12 cellular contexts compared by ENCODE assay signal in the genomic region with DNA sequence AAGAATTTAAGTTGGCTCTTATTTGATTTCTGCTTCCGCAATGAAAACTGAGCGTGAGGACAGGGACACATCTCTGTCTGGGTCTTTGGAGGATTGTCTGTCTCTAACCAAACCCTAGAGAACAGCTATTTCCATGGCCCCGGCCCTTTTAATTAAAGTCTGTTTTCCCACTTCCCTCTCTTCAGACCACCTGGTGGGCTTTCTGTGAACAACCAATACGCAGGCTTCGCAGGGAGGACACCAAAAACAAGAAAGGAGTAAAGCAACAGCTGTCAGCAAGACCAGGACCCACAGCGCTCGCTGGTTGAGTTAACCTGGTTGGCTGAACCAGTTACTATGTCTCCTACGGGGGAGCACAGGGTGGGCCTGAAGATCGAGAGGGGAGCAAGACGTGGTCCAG.
DNase-seq lines count a peak whose midpoint lies in the region; ATAC-seq, FAIRE-seq and TF ChIP-seq lines count a peak whose summit lies in the region.
"Had no signal": no experiment of that assay in that cellular context is flagged by ENCODE, and none has a peak within 500 bp of the region (broad histone marks: within the 10 kb centered on the region; RNA-seq: fewer than 3 reads in every experiment).

No MANE protein-coding gene starts in this region.

- H3K36me3 ChIP-seq in HepG2 (replicated peaks in 1 of 2; ENCODE audit: control insufficient read depth in 1 of 2, insufficient read depth in 2 of 2, low read length in 2 of 2), result 0 out of 5 replicates have a peak, but pooled peaks cover 0 to 2% of the 10 kb centered on the region in 2 experiments
- no peaks in the 10 kb centered on the region for H3K36me3 ChIP-seq in right lobe of liver
- no peaks in the 10 kb centered on the region for H3K36me3 ChIP-seq in Panc1 (ENCODE audit: control insufficient read depth, insufficient read depth, low read length)
- H3K36me3 ChIP-seq: vagina had no signal

- H3K27ac ChIP-seq in HepG2 (ENCODE audit: extremely low read length, insufficient read depth, low read length), result no peak overlapping the region
- no peak overlapping the region for H3K27ac ChIP-seq in right lobe of liver
- no peak overlapping the region for H3K27ac ChIP-seq in Panc1 (ENCODE audit: low read length)
- H3K27ac ChIP-seq: vagina had no signal

- TF ChIP-seq CTCF in HepG2 (CRISPR knock-in tag; IDR thresholded peaks at IDR 0.05), result no peak
- TF ChIP-seq CTCF in right lobe of liver (IDR thresholded peaks at IDR 0.05), result no peak
- peak; percentile 20; the same call in 1 of the 2 replicates for TF ChIP-seq CTCF in Panc1 (IDR thresholded peaks at IDR 0.05)

- no peaks in the 10 kb centered on the region for H3K9me3 ChIP-seq in HepG2 (ENCODE audit: low read length)
- no peaks in the 10 kb centered on the region for H3K9me3 ChIP-seq in right lobe of liver
- no peaks in the 10 kb centered on the region for H3K9me3 ChIP-seq in Panc1 (ENCODE audit: control insufficient read depth, insufficient read depth, low read depth, low read length)
- H3K9me3 ChIP-seq: vagina had no signal

- ATAC-seq in HepG2, result no peak; the same call in 2 of the 3 replicates
- no peak for ATAC-seq in right lobe of liver
- ATAC-seq in Panc1, result no peak
- no peak for ATAC-seq in HG03460 (IDR thresholded peaks at IDR 0.05; ENCODE audit: unreplicated experiment)
- ATAC-seq in HG03439 (IDR thresholded peaks at IDR 0.05; ENCODE audit: unreplicated experiment), result no peak
- ATAC-seq: activated CD8-positive, alpha-beta memory T cell treated with anti-CD3 and anti-CD28 coated beads, Interleukin-2, amount 10 ng/mL, durations not matched to agents 7 days and 5 days had no signal

- TF ChIP-seq POLR2A in HepG2 (IDR thresholded peaks at IDR 0.05; ENCODE audit: insufficient read depth in 1 of 2, low read depth in 2 of 2, low read length in 2 of 2) (no peak), right lobe of liver (IDR thresholded peaks at IDR 0.05) (no peak)

- H3K4me3 ChIP-seq in HepG2 (replicated peaks in 1 of 3; ENCODE audit: insufficient read depth in 1 of 3, low read depth in 2 of 3, low read length in 3 of 3) (no peak overlapping the region), right lobe of liver (no peak overlapping the region), Panc1 (ENCODE audit: low read depth in 2 of 2, low read length in 2 of 2) (no peak overlapping the region)
- H3K4me3 ChIP-seq: vagina had no signal

- H3K79me2 ChIP-seq in HepG2 (ENCODE audit: insufficient read depth, low read length), result peaks cover 16% of the 10 kb centered on the region

- DNase-seq in HepG2 (ENCODE audit: low spot score) (no peak), right lobe of liver (no peak), Panc1 (ENCODE audit: low read depth, low spot score) (no peak), iPS-NIHi7 (ENCODE audit: extremely low spot score) (peak; percentile 51), mesenteric fat pad (ENCODE audit: low spot score) (no peak), epidermal melanocyte (ENCODE audit: insufficient read length, low spot score) (no peak)
- DNase-seq: activated CD8-positive, alpha-beta memory T cell treated with anti-CD3 and anti-CD28 coated beads, Interleukin-2, amount 10 ng/mL, durations not matched to agents 7 days and 5 days; kidney glomerular epithelial cell; posterior cingulate gyrus had no signal

- no peak for FAIRE-seq in HepG2 (lab: Jason Lieb, UNC)

- no peak for TF ChIP-seq EP300 in HepG2 (IDR thresholded peaks at IDR 0.05; ENCODE audit: low read depth in 2 of 2, low read length in 2 of 2)
- no peak for TF ChIP-seq EP300 in HepG2 (CRISPR knock-in tag; IDR thresholded peaks at IDR 0.05; ENCODE audit: borderline replicate concordance)

- 96% methylated on average over 10 of the region's 10 CpGs for WGBS in HepG2 (ENCODE audit: low lambda C conversion rate)
- WGBS in right lobe of liver (ENCODE audit: insufficient coverage, low coverage, low lambda C conversion rate, missing lambda C conversion rate), result 95% methylated on average over 4 of the region's 10 CpGs

- BruUV-seq in HepG2 (replicated peaks; lab: Mats Ljungman, UMichigan) (no TSS peak), Panc1 (replicated peaks; lab: Mats Ljungman, UMichigan) (no TSS peak)

- H3K27me3 ChIP-seq in HepG2 (ENCODE audit: control insufficient read depth in 1 of 2, insufficient read depth in 2 of 2, low read length in 2 of 2) (no peaks in the 10 kb centered on the region), right lobe of liver (no peaks in the 10 kb centered on the region), Panc1 (ENCODE audit: control insufficient read depth, insufficient read depth, low read length) (no peaks in the 10 kb centered on the region)
- H3K27me3 ChIP-seq: vagina had no signal

- in situ Hi-C loops in HepG2 (cut with HindIII; ENCODE audit: extremely low pct_ligation_motif_present, low pct_unique_long_range_greater_than_20kb) (no loop called here), Panc1 (cut with HindIII; ENCODE audit: low pct_unique_long_range_greater_than_20kb, low sequenced_read_pairs) (no loop called here)

- H3K9ac ChIP-seq in HepG2 (ENCODE audit: insufficient read depth, low read depth, low read length), result no peak overlapping the region

- no peak overlapping the region for H2AFZ ChIP-seq in HepG2 (ENCODE audit: low read length)

- no peaks in the 10 kb centered on the region; the same call in 1 of the 2 replicates for H4K20me1 ChIP-seq in HepG2 (ENCODE audit: insufficient read depth, low read length)

- TF ChIP-seq RAD21 in HepG2 (CRISPR knock-in tag; IDR thresholded peaks at IDR 0.05), result no peak

- POLR2A ChIA-PET in HepG2 (lab: Yijun Ruan, JAX) (no interaction called here), Panc1 (lab: Charles Lee) (no interaction called here)

- CTCF ChIA-PET in HepG2 (lab: Yijun Ruan, JAX; ENCODE audit: low intra/inter-chr PET ratio, low total read pairs) (no interaction called here), Panc1 (lab: Charles Lee) (no interaction called here)

- H3K4me1 ChIP-seq in HepG2 (ENCODE audit: insufficient read depth, low read length) (peaks cover 46% of the 10 kb centered on the region), right lobe of liver (peaks cover 0 to 53% (median 15%) of the 10 kb centered on the region in 4 donors), Panc1 (ENCODE audit: control insufficient read depth, insufficient read depth, low read length) (no peaks in the 10 kb centered on the region)

- intact Hi-C loops in HepG2 (cut with micrococcal nuclease; ENCODE audit: unreplicated experiment) (no loop called here), right lobe of liver (cut with DNase I) (no loop called here), Panc1 (cut with micrococcal nuclease; ENCODE audit: unreplicated experiment) (no loop called here)

- no peak overlapping the region for H3K4me2 ChIP-seq in HepG2 (ENCODE audit: low read depth, low read length)

TF ChIP-seq in HepG2, 621 proteins besides CTCF, POLR2A, EP300 and RAD21:
- TF ChIP-seq SMC3 (IDR thresholded peaks at IDR 0.05; ENCODE audit: low read length) (peak; percentile 41), ELF4 (CRISPR knock-in tag; IDR thresholded peaks at IDR 0.05; ENCODE audit: borderline replicate concordance) (no peak)
